1 cellular context compared by ENCODE assay signal in genomic region chr1:29122987-29123870, GRCh38.
TF ChIP-seq lines count a peak whose summit lies in the region.

No MANE protein-coding gene starts in this region.

TF ChIP-seq in A549, 52 proteins besides CTCF, POLR2A, EP300 and RAD21 (continued from another document):
- TF ChIP-seq BHLHE40 (IDR thresholded peaks at IDR 0.05; ENCODE audit: low read depth, low read length) = no peak
- TF ChIP-seq PHF8 (IDR thresholded peaks at IDR 0.05; ENCODE audit: borderline replicate concordance, low read depth) = no peak
- no peak for TF ChIP-seq RNF2 (IDR thresholded peaks at IDR 0.05; ENCODE audit: borderline replicate concordance, low read depth)
